In the genomic region with DNA sequence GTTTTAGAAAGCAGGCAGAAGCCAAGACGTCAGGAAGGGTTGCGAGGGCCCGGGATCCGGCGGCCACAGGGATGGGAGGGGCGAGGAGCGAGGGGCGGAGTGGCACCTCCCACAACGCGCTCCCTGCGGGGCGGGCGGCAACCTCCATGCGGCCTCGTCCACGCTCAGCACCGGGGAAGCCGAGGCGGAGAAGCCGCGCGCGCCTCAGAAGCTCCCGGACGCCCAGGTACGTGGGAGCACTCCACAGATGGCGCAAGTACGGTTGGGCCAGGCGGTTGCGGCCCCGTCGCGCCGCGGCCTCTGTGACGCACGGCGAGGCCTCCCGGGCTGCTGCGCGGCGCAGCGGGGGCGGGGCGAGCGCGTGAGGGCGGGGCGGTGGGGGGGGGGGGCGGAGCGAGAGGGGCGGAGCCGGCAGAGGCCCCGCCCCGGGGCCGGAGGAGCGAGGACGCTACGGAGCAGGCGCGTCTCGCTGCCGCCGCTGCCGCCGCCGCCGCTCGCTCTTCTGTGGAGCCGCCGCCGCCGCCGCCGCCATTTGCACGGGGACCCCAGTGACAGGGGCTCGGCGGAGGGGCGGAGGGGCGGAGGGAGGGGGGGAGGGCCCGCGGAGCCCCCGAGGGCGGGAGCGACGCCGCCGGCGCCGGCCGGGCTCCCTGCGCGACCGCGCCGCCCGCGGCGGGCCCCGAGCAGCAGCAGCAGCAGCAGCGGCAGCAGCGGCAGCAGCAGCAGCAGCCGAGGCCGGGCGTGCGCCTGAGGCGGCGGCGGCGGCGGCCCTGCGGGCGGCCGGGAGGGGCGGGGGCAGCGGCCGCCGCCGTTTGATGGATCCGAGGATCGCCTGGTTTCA, we compare ENCODE assay signal across 8 cellular contexts. TPM values are rescaled to one million over a fixed set of nuclear protein-coding genes. Genes with fewer than 3 reads are reported as not detected.
DNase-seq lines count a peak whose midpoint lies in the region; ATAC-seq and TF ChIP-seq lines count a peak whose summit lies in the region.

A gene (plus strand): TSS at position 500 of the 841 bp plus-strand sequence. CDS start 316 bp downstream, at position 816.

- TF ChIP-seq POLR2A in stomach (IDR thresholded peaks at IDR 0.05), result no peak

- H3K4me3 ChIP-seq in RWPE2 (ENCODE audit: severe bottlenecking) (peak within 1 kb of the TSS; percentile 83), stomach (peak within 1 kb of the TSS; percentile 70 to 99 (median 80))

- DNase-seq in EH (ENCODE audit: low read depth) (peak; percentile 85), HuH-7.5 (ENCODE audit: low spot score) (peak; percentile 81), RWPE2 (ENCODE audit: low spot score) (peak; percentile 80), activated gamma-delta T cell (lab: John Stamatoyannopoulos, UW) (peak; percentile 88), fibroblast of the conjunctiva (ENCODE audit: low read depth) (peak; percentile 69), neural crest cell (ENCODE audit: low read depth, low spot score) (peak; percentile 80), stomach (peak; percentile 87)

- H3K27ac Mint-ChIP-seq in neural crest cell (ENCODE audit: unreplicated experiment), result peak within 1 kb of the TSS; percentile 83

- intact Hi-C loops in stomach (cut with DNase I; ENCODE audit: low total_unique reads), result no loop called here

- TF ChIP-seq CTCF in RWPE2 (IDR thresholded peaks at IDR 0.05; ENCODE audit: poor library complexity, severe bottlenecking) (no peak), neural crest cell (conservative IDR thresholded peaks at IDR 0.05) (no peak), stomach (IDR thresholded peaks at IDR 0.05) (no peak)

- no peaks in the 10 kb centered on the region for H3K27me3 ChIP-seq in RWPE2 (ENCODE audit: insufficient read depth, poor library complexity, severe bottlenecking)
- H3K27me3 ChIP-seq in stomach, result no peaks in the 10 kb centered on the region

- no peak for TF ChIP-seq EP300 in stomach (IDR thresholded peaks at IDR 0.05)

- H3K36me3 Mint-ChIP-seq in neural crest cell (ENCODE audit: low read depth), result no peaks in the 10 kb centered on the region

- peak within 1 kb of the TSS; percentile 95 for H3K4me3 Mint-ChIP-seq in neural crest cell

- peaks cover 33% of the 10 kb centered on the region for H3K4me1 Mint-ChIP-seq in neural crest cell

- ATAC-seq in GM21529 (IDR thresholded peaks at IDR 0.05; ENCODE audit: unreplicated experiment), result peak; percentile 77
- peak; percentile 77 for ATAC-seq in RWPE2 (ENCODE audit: low read depth)

- H3K27me3 Mint-ChIP-seq in neural crest cell (ENCODE audit: low read depth), result no peaks in the 10 kb centered on the region

- no peaks in the 10 kb centered on the region for H3K9me3 ChIP-seq in RWPE2 (ENCODE audit: severe bottlenecking)
- H3K9me3 ChIP-seq in stomach, result no peaks in the 10 kb centered on the region

- peaks cover 4% of the 10 kb centered on the region for H3K4me1 ChIP-seq in RWPE2 (ENCODE audit: insufficient read depth, poor library complexity, severe bottlenecking)
- peaks cover 17 to 47% (median 28%) of the 10 kb centered on the region in 4 donors for H3K4me1 ChIP-seq in stomach

- H3K9me3 Mint-ChIP-seq in neural crest cell, result no peaks in the 10 kb centered on the region

- 0 to 1% (median 0%) methylated on average over 35 to 110 of the region's 121 CpGs for WGBS in stomach, 5 donors

- H3K27ac ChIP-seq in RWPE2 (ENCODE audit: poor library complexity, severe bottlenecking) (peak within 1 kb of the TSS; percentile 65), stomach (peak within 1 kb of the TSS; percentile 92 to 100 (median 95))

- H3K36me3 ChIP-seq in RWPE2 (ENCODE audit: low read depth), result no peaks in the 10 kb centered on the region
- H3K36me3 ChIP-seq in stomach, result no peaks in the 10 kb centered on the region

RNA-seq across cellular contexts. Expression of the gene that starts here (rescaled TPM):
- total RNA-seq in neural crest cell, result 12.5 and 12.9 TPM in 2 replicates
- 10 to 100 TPM in 4 of 5 donors, 1 to 10 TPM in 1; 4.1 to 24.1 (median 14.9) TPM for total RNA-seq in stomach
- polyA plus RNA-seq in stomach, result 1 to 10 TPM; 2.4 to 3.2 (median 2.8) TPM

Comparison
In these comparisons a context has a peak if more than half of its experiments do, and no peak if none do; other contexts are left out.
1. Peak in every context shown above with its lines: DNase-seq, ATAC-seq, H3K4me3 ChIP-seq and H3K27ac ChIP-seq.